ENCODE assay signal across 17 cellular contexts in genomic region chr2:17800693-17801458, GRCh38. TPM values are rescaled to one million over a fixed set of nuclear protein-coding genes. Genes with fewer than 3 reads are reported as not detected.
A peak's percentile ranks its signal among the peaks of the same experiment; 100 is the strongest.
DNase-seq lines count a peak whose midpoint lies in the region; TF ChIP-seq lines count a peak whose summit lies in the region.
"Had no signal": no experiment of that assay in that cellular context is flagged by ENCODE, and none has a peak within 500 bp of the region (broad histone marks: within the 10 kb centered on the region; RNA-seq: fewer than 3 reads in every experiment).

No MANE protein-coding gene starts in this region.

- H3K4me3 Mint-ChIP-seq in nephron, result peak overlapping the region in 2 of 3 experiments; percentile 19 to 91
- H3K4me3 Mint-ChIP-seq in MCF 10A (ENCODE audit: unreplicated experiment), result no peak overlapping the region
- H3K4me3 Mint-ChIP-seq: H9 had no signal

- peak overlapping the region; percentile 52 to 91 (median 79) for H3K4me2 ChIP-seq in BLaER1 treated with 17β-estradiol and CSF1 and Interleukin-3, amounts not matched to agents 10 nM and 100 nM

- H3K9me3 ChIP-seq in BLaER1 treated with 17β-estradiol and CSF1 and Interleukin-3, amounts not matched to agents 10 nM and 100 nM (replicated peaks in 1 of 11), result no peaks in the 10 kb centered on the region
- H3K9me3 ChIP-seq: neutrophil had no signal

- DNase-seq in LHCN-M2 (ENCODE audit: low read depth) (peak; percentile 16), amniotic epithelial cell (ENCODE audit: low read depth) (peak; percentile 15), activated gamma-delta T cell treated with Interleukin-2 at 50 U/mL for 16 hours (no peak), MCF 10A (ENCODE audit: unreplicated experiment) (no peak)
- no peak for DNase-seq in NK-92 treated with Interleukin-12 subunit alpha and Interleukin-12 subunit beta, amount 100 ng/mL, for 24 hours (lab: John Stamatoyannopoulos, UW)
- no peak for DNase-seq in central memory CD4-positive, alpha-beta T cell
- DNase-seq: activated CD4-positive, alpha-beta T cell treated with anti-CD3 and anti-CD28 coated beads, Interleukin-2, amount 50 U/mL, for 4 hours; amniotic stem cell; H9; hippocampal formation; SIG-M5 had no signal

- H4K20me1 ChIP-seq in BLaER1 treated with 17β-estradiol and CSF1 and Interleukin-3, amounts not matched to agents 10 nM and 100 nM, result no peaks in the 10 kb centered on the region

- H3K27ac ChIP-seq in BLaER1 treated with 17β-estradiol and CSF1 and Interleukin-3, amounts not matched to agents 10 nM and 100 nM, result peak overlapping the region; percentile 2 to 100 (median 99); a peak in 21 of 22 replicates
- H3K27ac ChIP-seq: neutrophil had no signal

- no peaks in the 10 kb centered on the region for H3K9me3 Mint-ChIP-seq in nephron
- H3K9me3 Mint-ChIP-seq in MCF 10A (ENCODE audit: unreplicated experiment), result no peaks in the 10 kb centered on the region
- H3K9me3 Mint-ChIP-seq: H9 had no signal

- H3K4me3 ChIP-seq in BLaER1 treated with 17β-estradiol and CSF1 and Interleukin-3, amounts not matched to agents 10 nM and 100 nM, result peak overlapping the region in 5 of 10 experiments; percentile 14 to 52 (median 49); a peak in 10 of 20 replicates
- H3K4me3 ChIP-seq: K562 had no signal

- H3K4me1 Mint-ChIP-seq in nephron (peaks cover 53% of the 10 kb centered on the region), MCF 10A (ENCODE audit: insufficient read depth, unreplicated experiment) (no peaks in the 10 kb centered on the region)

- H3K27ac Mint-ChIP-seq in nephron (peak overlapping the region; percentile 88 to 92 (median 91)), MCF 10A (ENCODE audit: low read depth, unreplicated experiment) (no peak overlapping the region)
- H3K27ac Mint-ChIP-seq: H9 had no signal

- 0 out of 22 replicates have a peak, but pooled peaks cover 0 to 4% (median 0%) of the 10 kb centered on the region in 11 experiments for H3K36me3 ChIP-seq in BLaER1 treated with 17β-estradiol and CSF1 and Interleukin-3, amounts not matched to agents 10 nM and 100 nM
- H3K36me3 ChIP-seq: neutrophil had no signal

- TF ChIP-seq CTCF in nephron (IDR thresholded peaks at IDR 0.05; ENCODE audit: unreplicated experiment in 3 of 3) (no peak), MCF 10A (IDR thresholded peaks at IDR 0.05; ENCODE audit: unreplicated experiment) (no peak)

- POLR2A ChIA-PET in MCF 10A (lab: Yijun Ruan, JAX), result interaction anchor here (0.6 to 4.0 kb wide), 3 partner anchors 12 to 15 kb away, joined by 3 to 10 read pairs (median 3); partner anchors contain the start of gene MSGN1

- no peaks in the 10 kb centered on the region for H3K27me3 Mint-ChIP-seq in nephron (ENCODE audit: low read depth)
- no peaks in the 10 kb centered on the region for H3K27me3 Mint-ChIP-seq in MCF 10A (ENCODE audit: insufficient read depth, unreplicated experiment)

- intact Hi-C loops in MCF 10A (cut with micrococcal nuclease), result no loop called here

- BruUV-seq in MCF 10A (replicated peaks; lab: Mats Ljungman, UMichigan), result no TSS peak

- H3K4me1 ChIP-seq in BLaER1 treated with 17β-estradiol and CSF1 and Interleukin-3, amounts not matched to agents 10 nM and 100 nM, result peaks cover 75 to 85% (median 81%) of the 10 kb centered on the region in 10 experiments

- no peaks in the 10 kb centered on the region for H3K27me3 ChIP-seq in BLaER1 treated with 17β-estradiol and CSF1 and Interleukin-3, amounts not matched to agents 10 nM and 100 nM

- H3K9ac ChIP-seq in BLaER1 treated with 17β-estradiol and CSF1 and Interleukin-3, amounts not matched to agents 10 nM and 100 nM, result peak overlapping the region in 10 of 11 experiments; percentile 24 to 95 (median 68); a peak in 15 of 22 replicates

- CTCF ChIA-PET in MCF 10A (lab: Yijun Ruan, JAX), result interaction anchor here (0.6 to 0.9 kb wide), 2 partner anchors 15 to 92 kb away, joined by 3 read pairs; no protein-coding TSS in a partner anchor

- no peaks in the 10 kb centered on the region for H3K36me3 Mint-ChIP-seq in nephron (ENCODE audit: low read depth)
- H3K36me3 Mint-ChIP-seq in MCF 10A (ENCODE audit: insufficient read depth, unreplicated experiment), result no peaks in the 10 kb centered on the region

RNA-seq across cellular contexts. Expression of gene MSGN1, which starts 15.4 kb away (rescaled TPM):
- total RNA-seq in LHCN-M2 (2014; rRNA removed) (0.46 TPM in 1 of 2 replicates, not detected in the other), MCF 10A (2022) (not detected in 2 replicates)
- not detected for polyA plus RNA-seq in LHCN-M2 (2012)
- total RNA-seq: H9, K562, liver, subcutaneous adipose tissue had no signal
- polyA plus RNA-seq: K562, liver had no signal

RNA-seq across cellular contexts. Expression of gene GEN1, which starts 46.9 kb away (rescaled TPM):
- 25.4 and 30.8 TPM in 2 replicates for total RNA-seq in LHCN-M2 (2014; rRNA removed)
- polyA plus RNA-seq in LHCN-M2 (2012), result 2.8 TPM
- total RNA-seq in MCF 10A (2022), result 13.5 and 19.8 TPM in 2 replicates

RNA-seq across cellular contexts. Expression of gene SMC6, which starts 47.3 kb away (rescaled TPM):
- 25.8 and 30.4 TPM in 2 replicates for total RNA-seq in LHCN-M2 (2014; rRNA removed)
- 6.5 TPM for polyA plus RNA-seq in LHCN-M2 (2012)
- total RNA-seq in MCF 10A (2022), result 21.0 and 24.7 TPM in 2 replicates

Comparison
In these comparisons a context has a peak if more than half of its experiments do, and no peak if none do; other contexts are left out.
1. DNase-seq: peak in LHCN-M2 (single experiment) and amniotic epithelial cell (single experiment); none in activated gamma-delta T cell treated with Interleukin-2 at 50 U/mL for 16 hours (single experiment), MCF 10A (single experiment), NK-92 treated with Interleukin-12 subunit alpha and Interleukin-12 subunit beta, amount 100 ng/mL, for 24 hours (single experiment) and central memory CD4-positive, alpha-beta T cell (single experiment).